24 cellular contexts compared by ENCODE assay signal in genomic region chr11:80462211-80462610, GRCh38.
DNase-seq lines count a peak whose midpoint lies in the region; ATAC-seq and TF ChIP-seq lines count a peak whose summit lies in the region.
"Had no signal": no experiment of that assay in that cellular context is flagged by ENCODE, and none has a peak within 500 bp of the region (broad histone marks: within the 10 kb centered on the region; RNA-seq: fewer than 3 reads in every experiment).

No MANE protein-coding gene starts in this region.

- no peak for TF ChIP-seq CTCF in RWPE2 (IDR thresholded peaks at IDR 0.05; ENCODE audit: poor library complexity, severe bottlenecking)
- no peak for TF ChIP-seq CTCF in fibroblast of mammary gland (conservative IDR thresholded peaks at IDR 0.05; ENCODE audit: control insufficient read depth, insufficient read depth, low read depth, low read length)
- TF ChIP-seq CTCF in retinal pigment epithelial cell (conservative IDR thresholded peaks at IDR 0.05; ENCODE audit: low read depth, low read length): no peak

- H3K4me1 ChIP-seq in RWPE2 (ENCODE audit: insufficient read depth, poor library complexity, severe bottlenecking): no peaks in the 10 kb centered on the region
- H3K4me1 ChIP-seq: adrenal gland, left ventricle myocardium inferior, transverse colon had no signal

- H3K36me3 ChIP-seq in RWPE2 (ENCODE audit: low read depth): no peaks in the 10 kb centered on the region
- H3K36me3 ChIP-seq: adrenal gland, left ventricle myocardium inferior, transverse colon had no signal

- ATAC-seq in RWPE2 (ENCODE audit: low read depth) (peak; percentile 100), GM19395 (IDR thresholded peaks at IDR 0.05; ENCODE audit: unreplicated experiment) (no peak), HG03095 (IDR thresholded peaks at IDR 0.05; ENCODE audit: unreplicated experiment) (no peak)
- ATAC-seq: WTC11 had no signal

- DNase-seq in HK-2 (ENCODE audit: unreplicated experiment): peak; percentile 24
- peak; percentile 51 for DNase-seq in RWPE2 (ENCODE audit: low spot score)
- peak; percentile 1 for DNase-seq in fibroblast of mammary gland (ENCODE audit: low read depth)
- peak; percentile 14 for DNase-seq in retinal pigment epithelial cell (ENCODE audit: low read depth)
- DNase-seq in cerebellar cortex (ENCODE audit: low spot score): no peak
- DNase-seq: activated CD4-positive, alpha-beta memory T cell treated with anti-CD3 and anti-CD28 coated beads for 36 hours; activated gamma-delta T cell; adrenal gland; AML-193; central memory CD4-positive, alpha-beta T cell; DND-41; glutamatergic neuron; IMR-90; left ventricle myocardium inferior; NCI-H1417 treated with DMSO at 0.1 percent for 48 hours; NCI-H2171; NCI-H82; stimulated activated CD4-positive, alpha-beta T cell treated with anti-CD3 and anti-CD28 coated beads, Interleukin-2, amount 100 ng/mL, for 48 hours; T-helper 2 cell; transverse colon had no signal

- H3K27me3 ChIP-seq in RWPE2 (ENCODE audit: insufficient read depth, poor library complexity, severe bottlenecking): no peaks in the 10 kb centered on the region
- H3K27me3 ChIP-seq: adrenal gland, transverse colon had no signal

- H3K4me3 ChIP-seq in RWPE2 (ENCODE audit: severe bottlenecking) (no peak overlapping the region), fibroblast of mammary gland (ENCODE audit: control insufficient read depth, low read depth, low read length) (no peak overlapping the region), retinal pigment epithelial cell (ENCODE audit: low read length) (no peak overlapping the region)
- H3K4me3 ChIP-seq: adrenal gland, left ventricle myocardium inferior, smooth muscle cell, transverse colon had no signal

- H3K27ac ChIP-seq in RWPE2 (ENCODE audit: poor library complexity, severe bottlenecking): no peak overlapping the region
- H3K27ac ChIP-seq: adrenal gland, left ventricle myocardium inferior, transverse colon had no signal

- H3K9me3 ChIP-seq in RWPE2 (ENCODE audit: severe bottlenecking): no peaks in the 10 kb centered on the region
- H3K9me3 ChIP-seq: adrenal gland, transverse colon had no signal
